8 cellular contexts compared by ENCODE assay signal in the genomic region with DNA sequence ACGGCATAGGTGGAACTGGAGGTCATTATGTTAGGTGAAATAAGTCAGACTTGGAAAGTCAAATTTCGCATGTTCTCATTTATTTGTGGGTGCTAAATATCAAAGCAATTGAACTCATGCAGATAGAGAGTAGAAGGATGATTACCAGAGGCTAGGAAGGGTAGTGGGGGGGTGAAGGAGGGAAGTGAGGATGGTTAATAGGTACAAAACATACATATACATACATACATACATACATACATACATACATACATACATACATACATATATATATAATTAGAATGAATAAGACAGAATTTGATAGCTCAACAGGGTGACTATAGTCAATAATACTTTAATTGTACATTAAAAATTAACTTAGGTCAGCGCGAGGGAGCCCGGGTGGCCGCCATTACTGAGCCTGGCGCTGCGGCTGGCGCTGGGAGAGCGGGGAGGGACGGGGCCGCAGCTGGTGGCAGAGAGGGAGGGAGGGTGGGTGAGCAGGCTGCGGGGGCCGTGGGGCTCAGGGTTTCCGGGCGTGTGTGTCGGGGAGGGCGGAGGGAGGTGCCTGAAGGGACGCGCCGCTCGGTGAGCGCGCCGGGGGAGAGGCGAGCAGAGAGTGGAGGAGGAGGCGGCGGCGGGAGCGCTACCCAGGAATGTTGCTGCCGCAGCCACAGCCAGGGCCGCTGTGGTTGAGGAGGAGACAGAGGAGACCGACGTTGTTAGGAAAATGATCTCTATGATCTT.
DNase-seq lines count a peak whose midpoint lies in the region; ATAC-seq and TF ChIP-seq lines count a peak whose summit lies in the region.

No MANE protein-coding gene starts in this region.

- intact Hi-C loops in ascending aorta (cut with DNase I) = loop anchor here (10.0 kb wide), 1 partner anchor 322 kb away; no protein-coding TSS in a partner anchor

- H3K36me3 ChIP-seq in ascending aorta = no peaks in the 10 kb centered on the region

- peaks cover 0 to 5% of the 10 kb centered on the region in 2 donors for H3K9me3 ChIP-seq in ascending aorta

- no peak for TF ChIP-seq CTCF in ascending aorta (IDR thresholded peaks at IDR 0.05)

- peak overlapping the region in 1 of 2 donors; percentile 47 for H3K27ac ChIP-seq in ascending aorta

- DNase-seq in DMS 273 (lab: John Stamatoyannopoulos, UW; ENCODE audit: unreplicated experiment) = peak; percentile 89
- DNase-seq in NCI-H187 (lab: John Stamatoyannopoulos, UW) = peak; percentile 14 to 65
- DNase-seq in ascending aorta (ENCODE audit: low spot score in 2 of 2) = peak in 1 of 2 donors; percentile 78
- DNase-seq in hypothalamus (lab: John Stamatoyannopoulos, UW) = peak in 49 of 51 donors; percentile 11 to 86 (median 59)
- DNase-seq in renal cortical epithelial cell (ENCODE audit: low read depth) = peak; percentile 40
- DNase-seq in GF-D8 (lab: John Stamatoyannopoulos, UW) = no peak

- no peak for ATAC-seq in HG03045 (IDR thresholded peaks at IDR 0.05; ENCODE audit: unreplicated experiment)
- no peak for ATAC-seq in GM21576 (IDR thresholded peaks at IDR 0.05; ENCODE audit: unreplicated experiment)

- H3K4me3 ChIP-seq in ascending aorta = peak overlapping the region; percentile 40 to 63

- peaks cover 0 to 3% of the 10 kb centered on the region in 2 donors for H3K4me1 ChIP-seq in ascending aorta

- no peaks in the 10 kb centered on the region for H3K27me3 ChIP-seq in ascending aorta
